22 cellular contexts compared by ENCODE assay signal in genomic region chr6:36671687-36672375, GRCh38.
DNase-seq lines count a peak whose midpoint lies in the region; ATAC-seq and TF ChIP-seq lines count a peak whose summit lies in the region.
"Had no signal": no experiment of that assay in that cellular context is flagged by ENCODE, and none has a peak within 500 bp of the region (broad histone marks: within the 10 kb centered on the region; RNA-seq: fewer than 3 reads in every experiment).

No MANE protein-coding gene starts in this region.

- DNase-seq in AML-193 (lab: John Stamatoyannopoulos, UW): peak; percentile 83 to 88
- peak; percentile 45 for DNase-seq in NB4 (ENCODE audit: low read depth)
- peak; percentile 77 for DNase-seq in islet precursor cell
- no peak for DNase-seq in stimulated activated naive CD8-positive, alpha-beta T cell treated with anti-CD3 and anti-CD28 coated beads, Interleukin-15, amount 100 ng/mL, for 72 hours
- no peak for DNase-seq in NCI-H187 (lab: John Stamatoyannopoulos, UW)
- DNase-seq: activated naive CD4-positive, alpha-beta T cell treated with Interleukin-2 at 50 U/mL for 16 hours; activated T-cell treated with anti-CD3 and anti-CD28 coated beads, Interleukin-2, amount 50 U/mL, for 4 hours; CD4-positive, CD25-positive, alpha-beta regulatory T cell; effector memory CD4-positive, alpha-beta T cell; erythroblast; heart left ventricle; KG1; naive B cell; NCI-H2029 treated with DMSO at 0.1 percent for 48 hours; NCI-H524 treated with DMSO at 0.1 percent for 48 hours; ovary; retina; stimulated activated naive CD8-positive, alpha-beta T cell treated with anti-CD3 and anti-CD28 coated beads, Interleukin-15, Interleukin-2, amounts not matched to agents 100 U/mL and 50 U/mL, for 24 hours; thyroid gland had no signal

- no peaks in the 10 kb centered on the region for H3K9me3 Mint-ChIP-seq in stimulated activated naive CD8-positive, alpha-beta T cell treated with anti-CD3 and anti-CD28 coated beads, Interleukin-15, amount 100 ng/mL, for 72 hours
- H3K9me3 Mint-ChIP-seq: activated T-cell treated with anti-CD3 and anti-CD28 coated beads, Interleukin-2, amount 50 U/mL, for 4 hours; CD4-positive, CD25-positive, alpha-beta regulatory T cell; memory B cell had no signal

- no peak overlapping the region for H3K4me3 Mint-ChIP-seq in stimulated activated naive CD8-positive, alpha-beta T cell treated with anti-CD3 and anti-CD28 coated beads, Interleukin-15, amount 100 ng/mL, for 72 hours
- H3K4me3 Mint-ChIP-seq: activated T-cell treated with anti-CD3 and anti-CD28 coated beads, Interleukin-2, amount 50 U/mL, for 4 hours; CD4-positive, CD25-positive, alpha-beta regulatory T cell; memory B cell; naive B cell had no signal

- peaks cover under 1% of the 10 kb centered on the region for H3K27me3 Mint-ChIP-seq in stimulated activated naive CD8-positive, alpha-beta T cell treated with anti-CD3 and anti-CD28 coated beads, Interleukin-15, amount 100 ng/mL, for 72 hours
- H3K27me3 Mint-ChIP-seq: memory B cell, naive B cell had no signal

- H3K9ac ChIP-seq in BLaER1 treated with 17β-estradiol and CSF1 and Interleukin-3, amounts not matched to agents 10 nM and 100 nM: no peak overlapping the region

- peaks cover 12% of the 10 kb centered on the region for H3K4me1 Mint-ChIP-seq in stimulated activated naive CD8-positive, alpha-beta T cell treated with anti-CD3 and anti-CD28 coated beads, Interleukin-15, amount 100 ng/mL, for 72 hours

- TF ChIP-seq POLR2A in NB4 (IDR thresholded peaks at IDR 0.05; ENCODE audit: extremely low read depth, insufficient read length): no peak

- 0 out of 22 replicates have a peak overlapping the region, but pooled peaks of 1 of the 11 experiments have one; percentile 3 for H3K27ac ChIP-seq in BLaER1 treated with 17β-estradiol and CSF1 and Interleukin-3, amounts not matched to agents 10 nM and 100 nM
- H3K27ac ChIP-seq: heart left ventricle, ovary, thyroid gland had no signal

- no peak for TF ChIP-seq CTCF in NB4 (IDR thresholded peaks at IDR 0.05; ENCODE audit: low read depth, low read length)

- H3K27me3 ChIP-seq in BLaER1 treated with 17β-estradiol and CSF1 and Interleukin-3, amounts not matched to agents 10 nM and 100 nM: no peaks in the 10 kb centered on the region
- H3K27me3 ChIP-seq: heart left ventricle, ovary, thyroid gland had no signal

- peak overlapping the region in 1 of 2 donors; percentile 16 for H3K27ac Mint-ChIP-seq in stimulated activated naive CD8-positive, alpha-beta T cell treated with anti-CD3 and anti-CD28 coated beads, Interleukin-15, amount 100 ng/mL, for 72 hours
- H3K27ac Mint-ChIP-seq: memory B cell had no signal

- no peaks in the 10 kb centered on the region for H3K36me3 ChIP-seq in BLaER1 treated with 17β-estradiol and CSF1 and Interleukin-3, amounts not matched to agents 10 nM and 100 nM
- H3K36me3 ChIP-seq: heart left ventricle, ovary, thyroid gland had no signal

- no peak for ATAC-seq in GM18858 (IDR thresholded peaks at IDR 0.05; ENCODE audit: unreplicated experiment)
- ATAC-seq in stimulated activated naive CD8-positive, alpha-beta T cell treated with anti-CD3 and anti-CD28 coated beads, Interleukin-15, amount 100 ng/mL, for 72 hours: no peak
- ATAC-seq: activated T-cell treated with anti-CD3 and anti-CD28 coated beads, Interleukin-2, amount 50 U/mL, for 4 hours; heart left ventricle; stimulated activated naive CD8-positive, alpha-beta T cell treated with anti-CD3 and anti-CD28 coated beads, Interleukin-15, Interleukin-2, amounts not matched to agents 100 U/mL and 50 U/mL, for 24 hours had no signal

- peaks cover 59 to 97% (median 79%) of the 10 kb centered on the region in 10 experiments for H3K4me1 ChIP-seq in BLaER1 treated with 17β-estradiol and CSF1 and Interleukin-3, amounts not matched to agents 10 nM and 100 nM

- no peaks in the 10 kb centered on the region for H4K20me1 ChIP-seq in BLaER1 treated with 17β-estradiol and CSF1 and Interleukin-3, amounts not matched to agents 10 nM and 100 nM

- peak overlapping the region in 7 of 11 experiments; percentile 3 to 31 (median 8); a peak in 7 of 22 replicates for H3K4me2 ChIP-seq in BLaER1 treated with 17β-estradiol and CSF1 and Interleukin-3, amounts not matched to agents 10 nM and 100 nM

- H3K9me3 ChIP-seq in BLaER1 treated with 17β-estradiol and CSF1 and Interleukin-3, amounts not matched to agents 10 nM and 100 nM (replicated peaks in 1 of 11): peaks cover 0 to 6% (median 4%) of the 10 kb centered on the region in 11 experiments; a peak in 3 of 22 replicates
- H3K9me3 ChIP-seq: heart left ventricle, ovary, thyroid gland had no signal

- H3K4me3 ChIP-seq in BLaER1 treated with 17β-estradiol and CSF1 and Interleukin-3, amounts not matched to agents 10 nM and 100 nM: no peak overlapping the region
- no peak overlapping the region for H3K4me3 ChIP-seq in NB4 (ENCODE audit: low read depth, low read length)
- H3K4me3 ChIP-seq: heart left ventricle, ovary, thyroid gland had no signal

Comparison
In these comparisons a context has a peak if more than half of its experiments do, and no peak if none do; other contexts are left out.
1. DNase-seq: peak in AML-193 (2 of 2), NB4 (single experiment) and islet precursor cell (single experiment); none in stimulated activated naive CD8-positive, alpha-beta T cell treated with anti-CD3 and anti-CD28 coated beads, Interleukin-15, amount 100 ng/mL, for 72 hours (0 of 2) and NCI-H187 (0 of 2).